Comparison of ENCODE assay signal across 21 cellular contexts in the genomic region with DNA sequence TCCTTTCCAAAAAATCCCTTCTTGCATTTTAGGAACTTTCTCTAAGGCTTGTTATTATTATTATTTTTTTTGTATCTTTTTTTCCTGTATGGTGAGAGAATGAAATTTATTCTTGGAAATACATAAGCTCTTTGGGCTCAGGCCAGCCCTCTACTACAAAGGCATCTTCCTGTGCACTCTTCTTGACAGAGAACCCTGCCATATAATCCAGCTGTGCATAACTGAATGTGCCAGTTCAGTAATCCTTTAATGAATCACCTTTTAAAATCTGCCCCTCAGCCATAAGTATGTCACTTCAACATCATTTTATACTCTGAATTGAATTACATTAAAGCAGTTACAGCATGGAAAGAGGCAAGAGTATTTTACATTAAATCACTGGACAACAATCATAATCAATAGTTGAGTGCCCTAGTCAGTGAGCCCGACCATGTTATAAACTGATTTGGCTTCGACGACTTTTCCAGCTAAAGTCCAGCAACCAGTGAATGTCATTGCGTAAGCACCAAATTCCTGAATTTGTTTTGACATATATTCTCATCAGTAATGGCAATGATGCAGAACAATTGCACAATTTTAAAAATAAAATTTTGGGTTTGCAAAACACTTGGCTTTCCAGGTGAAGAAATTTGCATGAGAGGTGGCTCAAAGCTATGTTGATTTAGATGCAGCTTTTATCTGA. TPM values are rescaled to one million over a fixed set of nuclear protein-coding genes. Genes with fewer than 3 reads are reported as not detected.
A peak's percentile ranks its signal among the peaks of the same experiment; 100 is the strongest.
DNase-seq lines count a peak whose midpoint lies in the region; ATAC-seq and TF ChIP-seq lines count a peak whose summit lies in the region.
"Had no signal": no experiment of that assay in that cellular context is flagged by ENCODE, and none has a peak within 500 bp of the region (broad histone marks: within the 10 kb centered on the region; RNA-seq: fewer than 3 reads in every experiment).

No MANE protein-coding gene starts in this region.

- no peak overlapping the region for H2BK5ac ChIP-seq in mesenchymal stem cell (ENCODE audit: low read depth, low read length, poor library complexity, severe bottlenecking)

- H3K27me3 Mint-ChIP-seq in activated CD4-positive, alpha-beta memory T cell treated with anti-CD3 and anti-CD28 coated beads for 36 hours = peaks cover 2% of the 10 kb centered on the region
- H3K27me3 Mint-ChIP-seq: stimulated activated naive CD8-positive, alpha-beta T cell treated with anti-CD3 and anti-CD28 coated beads, Interleukin-15, Interleukin-2, amounts not matched to agents 100 ng/mL and 50 ng/mL, for 24 hours had no signal

- no peak for TF ChIP-seq POLR2A in esophagus muscularis mucosa (IDR thresholded peaks at IDR 0.05; ENCODE audit: low read depth)

- H2AK5ac ChIP-seq in mesenchymal stem cell (ENCODE audit: low read length, severe bottlenecking) = no peak overlapping the region

- H3K4me2 ChIP-seq in mesenchymal stem cell (ENCODE audit: low read length, poor library complexity, severe bottlenecking) = no peak overlapping the region
- H3K4me2 ChIP-seq: BLaER1 had no signal

- no peak overlapping the region for H3K4me3 Mint-ChIP-seq in activated CD4-positive, alpha-beta memory T cell treated with anti-CD3 and anti-CD28 coated beads for 36 hours
- H3K4me3 Mint-ChIP-seq: activated CD8-positive, alpha-beta T cell treated with anti-CD3 and anti-CD28 coated beads, Interleukin-2, amount 10 ng/mL, durations not matched to agents 7 days and 5 days; activated naive CD4-positive, alpha-beta T cell treated with anti-CD3 and anti-CD28 coated beads for 36 hours; activated T-cell treated with anti-CD3 and anti-CD28 coated beads, Interleukin-2, amount 50 U/mL, for 4 hours; stimulated activated naive CD8-positive, alpha-beta T cell treated with anti-CD3 and anti-CD28 coated beads, Interleukin-15, Interleukin-2, amounts not matched to agents 100 ng/mL and 50 ng/mL, for 24 hours had no signal

- DNase-seq in RPMI7951 (ENCODE audit: low read depth) (peak; percentile 37), esophagus muscularis mucosa (ENCODE audit: extremely low spot score) (no peak), mesenchymal stem cell (peak; percentile 28), upper lobe of right lung (no peak), epidermal melanocyte (ENCODE audit: insufficient read length, low spot score) (no peak)
- DNase-seq in stimulated activated CD4-positive, alpha-beta T cell treated with anti-CD3 and anti-CD28 coated beads, Interleukin-15, amount 100 ng/mL, for 24 hours = no peak
- DNase-seq in activated CD4-positive, alpha-beta memory T cell treated with anti-CD3 and anti-CD28 coated beads for 36 hours = no peak
- DNase-seq: activated CD4-positive, CD25-positive, alpha-beta regulatory T cell; activated CD8-positive, alpha-beta T cell treated with anti-CD3 and anti-CD28 coated beads, Interleukin-2, amount 10 ng/mL, durations not matched to agents 7 days and 5 days; activated naive CD4-positive, alpha-beta T cell treated with anti-CD3 and anti-CD28 coated beads for 36 hours; activated T-cell treated with anti-CD3 and anti-CD28 coated beads, Interleukin-2, amount 50 U/mL, for 4 hours; left ventricle myocardium superior; NCI-H1436 treated with DMSO at 0.1 percent for 48 hours; NCI-H82; right cardiac atrium; SJCRH30; stimulated activated CD4-positive, alpha-beta T cell treated with anti-CD3 and anti-CD28 coated beads, Interleukin-2, amount 100 ng/mL, for 24 hours had no signal

- H3K27me3 ChIP-seq in esophagus muscularis mucosa = no peaks in the 10 kb centered on the region
- H3K27me3 ChIP-seq in mesenchymal stem cell (ENCODE audit: control insufficient read depth in 1 of 2, insufficient read depth in 1 of 2, low read length in 2 of 2) = no peaks in the 10 kb centered on the region
- no peaks in the 10 kb centered on the region for H3K27me3 ChIP-seq in upper lobe of right lung
- H3K27me3 ChIP-seq: BLaER1, SJCRH30 had no signal

- H2BK15ac ChIP-seq in mesenchymal stem cell (ENCODE audit: low read depth, poor library complexity, severe bottlenecking) = no peak overlapping the region

- no peak overlapping the region for H4K91ac ChIP-seq in mesenchymal stem cell (ENCODE audit: low read length)

- no peak overlapping the region for H3K27ac Mint-ChIP-seq in activated CD4-positive, alpha-beta memory T cell treated with anti-CD3 and anti-CD28 coated beads for 36 hours
- H3K27ac Mint-ChIP-seq: activated CD8-positive, alpha-beta T cell treated with anti-CD3 and anti-CD28 coated beads, Interleukin-2, amount 10 ng/mL, durations not matched to agents 7 days and 5 days; activated naive CD4-positive, alpha-beta T cell treated with anti-CD3 and anti-CD28 coated beads for 36 hours; stimulated activated naive CD8-positive, alpha-beta T cell treated with anti-CD3 and anti-CD28 coated beads, Interleukin-15, Interleukin-2, amounts not matched to agents 100 ng/mL and 50 ng/mL, for 24 hours had no signal

- H3K4me1 ChIP-seq in esophagus muscularis mucosa (no peaks in the 10 kb centered on the region), mesenchymal stem cell (ENCODE audit: control insufficient read depth, insufficient read depth, low read depth, low read length) (no peaks in the 10 kb centered on the region), upper lobe of right lung (no peaks in the 10 kb centered on the region)
- H3K4me1 ChIP-seq: BLaER1, SJCRH30 had no signal

- no peak for ATAC-seq in upper lobe of right lung
- ATAC-seq: activated CD8-positive, alpha-beta T cell treated with anti-CD3 and anti-CD28 coated beads, Interleukin-2, amount 10 ng/mL, durations not matched to agents 7 days and 5 days; activated T-cell treated with anti-CD3 and anti-CD28 coated beads, Interleukin-2, amount 50 U/mL, for 4 hours; left ventricle myocardium superior; right cardiac atrium had no signal

- H3K4me1 Mint-ChIP-seq in activated CD4-positive, alpha-beta memory T cell treated with anti-CD3 and anti-CD28 coated beads for 36 hours (ENCODE audit: low read depth) = no peaks in the 10 kb centered on the region

- CTCF ChIA-PET in activated CD4-positive, alpha-beta memory T cell treated with anti-CD3 and anti-CD28 coated beads for 36 hours (lab: Charles Lee) = no interaction called here

- H2BK12ac ChIP-seq in mesenchymal stem cell (ENCODE audit: low read length in 2 of 2) = no peak overlapping the region

- H3K36me3 Mint-ChIP-seq in activated CD4-positive, alpha-beta memory T cell treated with anti-CD3 and anti-CD28 coated beads for 36 hours = no peaks in the 10 kb centered on the region

- H3K27ac ChIP-seq in esophagus muscularis mucosa (replicated peaks in 1 of 4) = peak overlapping the region in 3 of 4 donors; percentile 2 to 40 (median 12)
- no peak overlapping the region for H3K27ac ChIP-seq in mesenchymal stem cell (ENCODE audit: low read length, poor library complexity, severe bottlenecking)
- peak overlapping the region; percentile 13 for H3K27ac ChIP-seq in upper lobe of right lung
- H3K27ac ChIP-seq: BLaER1, SJCRH30 had no signal

- no peak overlapping the region for H3K4ac ChIP-seq in mesenchymal stem cell (ENCODE audit: low read depth in 1 of 2, low read length in 2 of 2)

- H3K36me3 ChIP-seq in esophagus muscularis mucosa (no peaks in the 10 kb centered on the region), mesenchymal stem cell (ENCODE audit: control insufficient read depth in 1 of 2, insufficient read depth in 2 of 2, low read depth in 1 of 2, low read length in 2 of 2) (no peaks in the 10 kb centered on the region), upper lobe of right lung (no peaks in the 10 kb centered on the region)
- H3K36me3 ChIP-seq: BLaER1, SJCRH30 had no signal

- H3K9me3 ChIP-seq in esophagus muscularis mucosa (no peaks in the 10 kb centered on the region), mesenchymal stem cell (ENCODE audit: control insufficient read depth, low read length) (no peaks in the 10 kb centered on the region), upper lobe of right lung (no peaks in the 10 kb centered on the region)
- H3K9me3 ChIP-seq: BLaER1, SJCRH30 had no signal

- H3K9me3 Mint-ChIP-seq in activated CD4-positive, alpha-beta memory T cell treated with anti-CD3 and anti-CD28 coated beads for 36 hours = no peaks in the 10 kb centered on the region
- H3K9me3 Mint-ChIP-seq: activated naive CD4-positive, alpha-beta T cell treated with anti-CD3 and anti-CD28 coated beads for 36 hours; stimulated activated naive CD8-positive, alpha-beta T cell treated with anti-CD3 and anti-CD28 coated beads, Interleukin-15, Interleukin-2, amounts not matched to agents 100 ng/mL and 50 ng/mL, for 24 hours had no signal

- H3K9ac ChIP-seq in mesenchymal stem cell (ENCODE audit: low read length) = peak overlapping the region; percentile 85
- H3K9ac ChIP-seq: BLaER1 had no signal

- no peak overlapping the region for H3K14ac ChIP-seq in mesenchymal stem cell (ENCODE audit: low read length in 2 of 2)

- H3K79me1 ChIP-seq in mesenchymal stem cell (replicated peaks; ENCODE audit: low read length, poor library complexity, severe bottlenecking) = no peaks in the 10 kb centered on the region

- intact Hi-C loops in esophagus muscularis mucosa (cut with DNase I) (no loop called here), upper lobe of right lung (cut with DNase I) (no loop called here)
- intact Hi-C loops in activated CD4-positive, alpha-beta memory T cell treated with anti-CD3 and anti-CD28 coated beads for 36 hours (cut with micrococcal nuclease) = no loop called here

- no peak for TF ChIP-seq CTCF in esophagus muscularis mucosa (IDR thresholded peaks at IDR 0.05)
- no peak for TF ChIP-seq CTCF in upper lobe of right lung (IDR thresholded peaks at IDR 0.05)

- no peak for TF ChIP-seq EP300 in esophagus muscularis mucosa (IDR thresholded peaks at IDR 0.05)

- H4K8ac ChIP-seq in mesenchymal stem cell (ENCODE audit: low read length) = no peak overlapping the region

- H3K4me3 ChIP-seq in esophagus muscularis mucosa = no peak overlapping the region
- peak overlapping the region in 1 of 2 experiments; percentile 57 for H3K4me3 ChIP-seq in mesenchymal stem cell (ENCODE audit: insufficient read depth in 1 of 2, low read depth in 1 of 2, low read length in 2 of 2)
- H3K4me3 ChIP-seq in upper lobe of right lung = no peak overlapping the region
- H3K4me3 ChIP-seq: BLaER1, SJCRH30 had no signal

- H3K18ac ChIP-seq in mesenchymal stem cell (ENCODE audit: low read depth in 1 of 2, low read length in 2 of 2) = no peak overlapping the region

- H2AFZ ChIP-seq in mesenchymal stem cell (ENCODE audit: low read depth, low read length) = no peak overlapping the region

- peak overlapping the region; percentile 54 for H2BK120ac ChIP-seq in mesenchymal stem cell (ENCODE audit: low read depth, low read length)

- 65% methylated on average over 4 of the region's 4 CpGs for WGBS in esophagus muscularis mucosa
- WGBS in mesenchymal stem cell = 77% methylated on average over 3 of the region's 4 CpGs

- no peak overlapping the region for H3K23ac ChIP-seq in mesenchymal stem cell (ENCODE audit: low read length in 2 of 2)

- POLR2A ChIA-PET in activated CD4-positive, alpha-beta memory T cell treated with anti-CD3 and anti-CD28 coated beads for 36 hours (lab: Charles Lee) = no interaction called here

RNA-seq across cellular contexts. Expression of a gene that starts 59.2 kb away (rescaled TPM):
- total RNA-seq in RPMI7951 (2014; rRNA removed; shearing (Covaris generic)) = 8.0 and 8.7 TPM in 2 replicates
- 1 to 10 TPM in 3 of 4 donors, under 1 TPM in 1; 0.57 to 3.3 (median 2.8) TPM for total RNA-seq in esophagus muscularis mucosa
- 0.25 TPM for polyA plus RNA-seq in mesenchymal stem cell (2013, experiment 1 of 2)
- polyA plus RNA-seq in mesenchymal stem cell (2013, experiment 2 of 2) = 0.32 TPM
- 0.26 TPM for total RNA-seq in upper lobe of right lung
- not detected for total RNA-seq in activated CD4-positive, alpha-beta memory T cell treated with anti-CD3 and anti-CD28 coated beads for 36 hours
- total RNA-seq: activated CD8-positive, alpha-beta T cell treated with anti-CD3 and anti-CD28 coated beads, Interleukin-2, amount 10 ng/mL, durations not matched to agents 7 days and 5 days; activated naive CD4-positive, alpha-beta T cell treated with anti-CD3 and anti-CD28 coated beads for 36 hours; activated T-cell treated with anti-CD3 and anti-CD28 coated beads, Interleukin-2, amount 50 U/mL, for 4 hours; HT-29; left ventricle myocardium superior; osteocyte; SJCRH30 had no signal

Comparison
In these comparisons a context has a peak if more than half of its experiments do, and no peak if none do; other contexts are left out.
1. DNase-seq: peak in RPMI7951 (single experiment) and mesenchymal stem cell (single experiment); none in esophagus muscularis mucosa (single experiment), upper lobe of right lung (single experiment), stimulated activated CD4-positive, alpha-beta T cell treated with anti-CD3 and anti-CD28 coated beads, Interleukin-15, amount 100 ng/mL, for 24 hours (single experiment), activated CD4-positive, alpha-beta memory T cell treated with anti-CD3 and anti-CD28 coated beads for 36 hours (single experiment) and epidermal melanocyte (single experiment).